Comparison of ENCODE assay signal across 1 cellular context in the genomic region with DNA sequence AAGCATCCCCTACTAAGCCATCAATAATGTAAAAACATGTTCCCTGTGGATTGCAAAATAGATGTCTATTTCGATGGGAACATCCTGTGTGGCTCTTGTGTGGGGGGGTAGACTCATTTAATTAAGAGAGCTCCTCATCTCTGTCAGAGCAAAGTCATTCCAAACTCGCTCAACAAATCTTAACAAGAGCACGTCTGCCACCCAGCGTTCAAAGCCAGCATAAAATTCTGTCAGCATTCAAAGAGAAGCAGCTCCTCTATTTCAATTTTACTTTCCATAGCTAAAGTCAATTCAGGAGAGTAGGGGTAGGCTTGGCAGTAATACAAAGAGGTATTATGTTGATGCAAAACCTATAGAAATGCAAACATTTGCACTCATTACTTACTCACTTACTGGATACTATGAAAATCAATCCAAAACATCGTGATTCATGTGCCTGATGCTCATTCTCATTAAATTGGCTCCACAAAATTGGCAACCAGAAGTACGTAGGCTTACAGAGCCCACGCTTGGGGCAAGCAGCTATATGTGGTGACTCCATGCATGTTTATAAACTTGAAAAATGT.
TF ChIP-seq lines count a peak whose summit lies in the region.

No MANE protein-coding gene starts in this region.

TF ChIP-seq in H1, 55 proteins besides CTCF, POLR2A, EP300 and RAD21:
- TF ChIP-seq, protein P1, sequence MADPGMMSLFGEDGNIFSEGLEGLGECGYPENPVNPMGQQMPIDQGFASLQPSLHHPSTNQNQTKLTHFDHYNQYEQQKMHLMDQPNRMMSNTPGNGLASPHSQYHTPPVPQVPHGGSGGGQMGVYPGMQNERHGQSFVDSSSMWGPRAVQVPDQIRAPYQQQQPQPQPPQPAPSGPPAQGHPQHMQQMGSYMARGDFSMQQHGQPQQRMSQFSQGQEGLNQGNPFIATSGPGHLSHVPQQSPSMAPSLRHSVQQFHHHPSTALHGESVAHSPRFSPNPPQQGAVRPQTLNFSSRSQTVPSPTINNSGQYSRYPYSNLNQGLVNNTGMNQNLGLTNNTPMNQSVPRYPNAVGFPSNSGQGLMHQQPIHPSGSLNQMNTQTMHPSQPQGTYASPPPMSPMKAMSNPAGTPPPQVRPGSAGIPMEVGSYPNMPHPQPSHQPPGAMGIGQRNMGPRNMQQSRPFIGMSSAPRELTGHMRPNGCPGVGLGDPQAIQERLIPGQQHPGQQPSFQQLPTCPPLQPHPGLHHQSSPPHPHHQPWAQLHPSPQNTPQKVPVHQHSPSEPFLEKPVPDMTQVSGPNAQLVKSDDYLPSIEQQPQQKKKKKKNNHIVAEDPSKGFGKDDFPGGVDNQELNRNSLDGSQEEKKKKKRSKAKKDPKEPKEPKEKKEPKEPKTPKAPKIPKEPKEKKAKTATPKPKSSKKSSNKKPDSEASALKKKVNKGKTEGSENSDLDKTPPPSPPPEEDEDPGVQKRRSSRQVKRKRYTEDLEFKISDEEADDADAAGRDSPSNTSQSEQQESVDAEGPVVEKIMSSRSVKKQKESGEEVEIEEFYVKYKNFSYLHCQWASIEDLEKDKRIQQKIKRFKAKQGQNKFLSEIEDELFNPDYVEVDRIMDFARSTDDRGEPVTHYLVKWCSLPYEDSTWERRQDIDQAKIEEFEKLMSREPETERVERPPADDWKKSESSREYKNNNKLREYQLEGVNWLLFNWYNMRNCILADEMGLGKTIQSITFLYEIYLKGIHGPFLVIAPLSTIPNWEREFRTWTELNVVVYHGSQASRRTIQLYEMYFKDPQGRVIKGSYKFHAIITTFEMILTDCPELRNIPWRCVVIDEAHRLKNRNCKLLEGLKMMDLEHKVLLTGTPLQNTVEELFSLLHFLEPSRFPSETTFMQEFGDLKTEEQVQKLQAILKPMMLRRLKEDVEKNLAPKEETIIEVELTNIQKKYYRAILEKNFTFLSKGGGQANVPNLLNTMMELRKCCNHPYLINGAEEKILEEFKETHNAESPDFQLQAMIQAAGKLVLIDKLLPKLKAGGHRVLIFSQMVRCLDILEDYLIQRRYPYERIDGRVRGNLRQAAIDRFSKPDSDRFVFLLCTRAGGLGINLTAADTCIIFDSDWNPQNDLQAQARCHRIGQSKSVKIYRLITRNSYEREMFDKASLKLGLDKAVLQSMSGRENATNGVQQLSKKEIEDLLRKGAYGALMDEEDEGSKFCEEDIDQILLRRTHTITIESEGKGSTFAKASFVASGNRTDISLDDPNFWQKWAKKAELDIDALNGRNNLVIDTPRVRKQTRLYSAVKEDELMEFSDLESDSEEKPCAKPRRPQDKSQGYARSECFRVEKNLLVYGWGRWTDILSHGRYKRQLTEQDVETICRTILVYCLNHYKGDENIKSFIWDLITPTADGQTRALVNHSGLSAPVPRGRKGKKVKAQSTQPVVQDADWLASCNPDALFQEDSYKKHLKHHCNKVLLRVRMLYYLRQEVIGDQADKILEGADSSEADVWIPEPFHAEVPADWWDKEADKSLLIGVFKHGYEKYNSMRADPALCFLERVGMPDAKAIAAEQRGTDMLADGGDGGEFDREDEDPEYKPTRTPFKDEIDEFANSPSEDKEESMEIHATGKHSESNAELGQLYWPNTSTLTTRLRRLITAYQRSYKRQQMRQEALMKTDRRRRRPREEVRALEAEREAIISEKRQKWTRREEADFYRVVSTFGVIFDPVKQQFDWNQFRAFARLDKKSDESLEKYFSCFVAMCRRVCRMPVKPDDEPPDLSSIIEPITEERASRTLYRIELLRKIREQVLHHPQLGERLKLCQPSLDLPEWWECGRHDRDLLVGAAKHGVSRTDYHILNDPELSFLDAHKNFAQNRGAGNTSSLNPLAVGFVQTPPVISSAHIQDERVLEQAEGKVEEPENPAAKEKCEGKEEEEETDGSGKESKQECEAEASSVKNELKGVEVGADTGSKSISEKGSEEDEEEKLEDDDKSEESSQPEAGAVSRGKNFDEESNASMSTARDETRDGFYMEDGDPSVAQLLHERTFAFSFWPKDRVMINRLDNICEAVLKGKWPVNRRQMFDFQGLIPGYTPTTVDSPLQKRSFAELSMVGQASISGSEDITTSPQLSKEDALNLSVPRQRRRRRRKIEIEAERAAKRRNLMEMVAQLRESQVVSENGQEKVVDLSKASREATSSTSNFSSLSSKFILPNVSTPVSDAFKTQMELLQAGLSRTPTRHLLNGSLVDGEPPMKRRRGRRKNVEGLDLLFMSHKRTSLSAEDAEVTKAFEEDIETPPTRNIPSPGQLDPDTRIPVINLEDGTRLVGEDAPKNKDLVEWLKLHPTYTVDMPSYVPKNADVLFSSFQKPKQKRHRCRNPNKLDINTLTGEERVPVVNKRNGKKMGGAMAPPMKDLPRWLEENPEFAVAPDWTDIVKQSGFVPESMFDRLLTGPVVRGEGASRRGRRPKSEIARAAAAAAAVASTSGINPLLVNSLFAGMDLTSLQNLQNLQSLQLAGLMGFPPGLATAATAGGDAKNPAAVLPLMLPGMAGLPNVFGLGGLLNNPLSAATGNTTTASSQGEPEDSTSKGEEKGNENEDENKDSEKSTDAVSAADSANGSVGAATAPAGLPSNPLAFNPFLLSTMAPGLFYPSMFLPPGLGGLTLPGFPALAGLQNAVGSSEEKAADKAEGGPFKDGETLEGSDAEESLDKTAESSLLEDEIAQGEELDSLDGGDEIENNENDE (IDR thresholded peaks at IDR 0.05; ENCODE audit: insufficient replicate concordance, low read length) = no peak
- TF ChIP-seq HDAC6 (IDR thresholded peaks at IDR 0.05; ENCODE audit: low read depth, low read length) = no peak
- no peak for TF ChIP-seq JUN (IDR thresholded peaks at IDR 0.05; ENCODE audit: low read depth, low read length)
- TF ChIP-seq TAF1 (IDR thresholded peaks at IDR 0.05; ENCODE audit: low read depth, low read length) = no peak
- no peak for TF ChIP-seq HDAC2 (IDR thresholded peaks at IDR 0.05; ENCODE audit: borderline replicate concordance in 1 of 2, low read depth in 2 of 2, low read length in 2 of 2)
TF ChIP-seq in H1: peak in this region for 0.
